14 cellular contexts compared by ENCODE assay signal in genomic region chrX:65921363-65921762, GRCh38.
"Had no signal": no experiment of that assay in that cellular context is flagged by ENCODE, and none has a peak within 500 bp of the region (broad histone marks: within the 10 kb centered on the region; RNA-seq: fewer than 3 reads in every experiment).

No MANE protein-coding gene starts in this region.

- H3K27ac ChIP-seq: adrenal gland, coronary artery, gastrocnemius medialis, heart left ventricle, right atrium auricular region, upper lobe of left lung had no signal

- H3K27me3 ChIP-seq: gastrocnemius medialis, right atrium auricular region, upper lobe of left lung had no signal

- DNase-seq: activated CD4-positive, CD25-positive, alpha-beta regulatory T cell treated with anti-CD3 and anti-CD28 coated beads, Interleukin-2, amount 50 U/mL, for 72 hours; activated naive CD4-positive, alpha-beta T cell treated with Interleukin-2 at 50 U/mL for 16 hours; adrenal gland; gastrocnemius medialis; heart left ventricle; stimulated activated CD4-positive, alpha-beta T cell treated with anti-CD3 and anti-CD28 coated beads, Interleukin-4, amount 100 ng/mL, for 4 hours; stimulated activated CD8-positive, alpha-beta memory T cell treated with anti-CD3 and anti-CD28 coated beads, Interleukin-4, amount 100 ng/mL, for 48 hours; stimulated activated naive CD8-positive, alpha-beta T cell treated with anti-CD3 and anti-CD28 coated beads, Interleukin-15, Interleukin-2, amounts not matched to agents 100 U/mL and 50 U/mL, for 24 hours; T-cell; upper lobe of left lung had no signal

- H3K4me1 ChIP-seq: adrenal gland, gastrocnemius medialis, right atrium auricular region, upper lobe of left lung had no signal

- H3K36me3 ChIP-seq: adrenal gland, gastrocnemius medialis, heart left ventricle, right atrium auricular region, upper lobe of left lung had no signal

- H3K4me3 ChIP-seq: adrenal gland, coronary artery, gastrocnemius medialis, heart left ventricle, right atrium auricular region, skin epidermis, upper lobe of left lung had no signal

- H3K9me3 ChIP-seq: adrenal gland, gastrocnemius medialis, upper lobe of left lung had no signal

- ATAC-seq: activated T-helper 17 cell treated with anti-CD3 and anti-CD28 coated beads, Interleukin-2, amount 50 U/mL, for 72 hours; gastrocnemius medialis; heart left ventricle; stimulated activated naive CD8-positive, alpha-beta T cell treated with anti-CD3 and anti-CD28 coated beads, Interleukin-15, Interleukin-2, amounts not matched to agents 100 U/mL and 50 U/mL, for 24 hours; T-cell had no signal
